ENCODE assay signal across 1 cellular context in the genomic region with DNA sequence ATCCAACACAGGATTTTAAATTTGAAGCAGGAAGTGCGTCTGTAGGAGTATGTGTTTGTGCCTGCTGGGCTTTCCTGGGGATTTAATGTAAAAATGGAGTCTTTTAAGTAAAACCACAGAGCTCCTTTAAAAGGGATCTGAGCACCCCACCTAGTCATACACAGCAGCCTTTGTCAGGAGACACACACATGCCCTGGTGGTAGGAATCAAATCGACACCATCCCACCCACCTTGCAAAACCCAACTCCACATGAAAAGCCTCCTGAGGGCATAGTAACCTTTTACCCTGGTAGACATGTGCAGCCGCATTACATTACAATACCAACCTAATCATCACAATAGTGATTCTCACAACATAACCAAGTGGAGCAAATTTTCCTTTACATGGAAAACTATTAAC.
TF ChIP-seq lines count a peak whose summit lies in the region.

No MANE protein-coding gene starts in this region.

TF ChIP-seq in H1, 55 proteins besides CTCF, POLR2A, EP300 and RAD21 (continued from another document):
- TF ChIP-seq MAX (IDR thresholded peaks at IDR 0.05) (peak; percentile 37; the same call in 1 of the 2 replicates), CREB1 (IDR thresholded peaks at IDR 0.05) (no peak), TEAD4 (IDR thresholded peaks at IDR 0.05; ENCODE audit: low read depth, low read length) (peak; percentile 71), FOSL1 (IDR thresholded peaks at IDR 0.05; ENCODE audit: insufficient read depth, low read depth, low read length) (no peak)
